9 cellular contexts compared by ENCODE assay signal in genomic region chr22:46541536-46541935, GRCh38.
"Had no signal": no experiment of that assay in that cellular context is flagged by ENCODE, and none has a peak within 500 bp of the region (broad histone marks: within the 10 kb centered on the region; RNA-seq: fewer than 3 reads in every experiment).

No MANE protein-coding gene starts in this region.

- H3K27ac ChIP-seq: ascending aorta, neural progenitor cell, psoas muscle, tibial nerve had no signal

- H3K9me3 ChIP-seq: ascending aorta, left ventricle myocardium inferior, psoas muscle, tibial nerve had no signal

- H3K9me3 Mint-ChIP-seq: activated naive CD4-positive, alpha-beta T cell treated with anti-CD3 and anti-CD28 coated beads, Interleukin-2, amount 50 U/mL, for 24 hours; naive thymus-derived CD4-positive, alpha-beta T cell; neural progenitor cell had no signal

- H3K9ac ChIP-seq: neural progenitor cell had no signal

- H3K4me3 ChIP-seq: ascending aorta, left ventricle myocardium inferior, neural progenitor cell, psoas muscle, skin epidermis, tibial nerve had no signal

- H3K36me3 Mint-ChIP-seq: activated naive CD4-positive, alpha-beta T cell treated with anti-CD3 and anti-CD28 coated beads, Interleukin-2, amount 50 U/mL, for 24 hours; naive thymus-derived CD4-positive, alpha-beta T cell; neural progenitor cell had no signal

- H3K4me3 Mint-ChIP-seq: activated CD4-positive, alpha-beta T cell treated with anti-CD3 and anti-CD28 coated beads for 36 hours; activated naive CD4-positive, alpha-beta T cell treated with anti-CD3 and anti-CD28 coated beads, Interleukin-2, amount 50 U/mL, for 24 hours; naive thymus-derived CD4-positive, alpha-beta T cell; neural progenitor cell had no signal

- H3K36me3 ChIP-seq: ascending aorta, left ventricle myocardium inferior, neural progenitor cell, tibial nerve had no signal

- H2AFZ ChIP-seq: neural progenitor cell had no signal

- H3K27ac Mint-ChIP-seq: activated CD4-positive, alpha-beta T cell treated with anti-CD3 and anti-CD28 coated beads for 36 hours; activated naive CD4-positive, alpha-beta T cell treated with anti-CD3 and anti-CD28 coated beads, Interleukin-2, amount 50 U/mL, for 24 hours; naive thymus-derived CD4-positive, alpha-beta T cell; neural progenitor cell had no signal

- H3K4me2 ChIP-seq: neural progenitor cell had no signal
